Comparison of ENCODE assay signal across 24 cellular contexts in the genomic region with DNA sequence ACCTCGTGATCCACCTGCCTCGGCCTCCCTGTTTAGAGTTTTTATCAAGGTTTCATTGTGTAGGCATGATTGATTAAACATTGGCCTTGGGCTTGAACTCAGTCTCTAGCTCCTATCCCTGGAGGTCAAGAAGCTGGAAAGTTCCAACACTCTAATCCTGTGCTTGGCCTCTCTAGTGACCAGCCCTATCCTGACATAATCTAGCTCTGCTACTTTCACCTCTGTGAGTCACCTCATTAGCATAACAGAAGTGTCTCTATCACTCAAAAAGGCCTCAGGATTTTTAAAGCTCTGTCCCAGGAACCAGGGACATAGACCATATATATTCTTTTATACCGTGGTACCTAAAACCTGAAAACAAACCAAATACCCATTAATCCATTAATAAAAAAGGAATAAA.
A peak's percentile ranks its signal among the peaks of the same experiment; 100 is the strongest.
DNase-seq lines count a peak whose midpoint lies in the region; ATAC-seq, FAIRE-seq and TF ChIP-seq lines count a peak whose summit lies in the region.
"Had no signal": no experiment of that assay in that cellular context is flagged by ENCODE, and none has a peak within 500 bp of the region (broad histone marks: within the 10 kb centered on the region; RNA-seq: fewer than 3 reads in every experiment).

No MANE protein-coding gene starts in this region.

- H3K79me2 ChIP-seq in H9 (ENCODE audit: insufficient read depth, low read length) (no peaks in the 10 kb centered on the region), K562 (ENCODE audit: control insufficient read depth, insufficient read depth, low read length) (no peaks in the 10 kb centered on the region)

- H3K9ac ChIP-seq in H9 (ENCODE audit: extremely low read depth, insufficient read length, low read length) (no peak overlapping the region), K562 (ENCODE audit: insufficient read depth in 1 of 2, low read depth in 2 of 2, low read length in 2 of 2) (no peak overlapping the region)

- no peak overlapping the region for H3K4me3 Mint-ChIP-seq in H9
- H3K4me3 Mint-ChIP-seq: CD4-positive, CD25-positive, alpha-beta regulatory T cell had no signal

- H3K4me2 ChIP-seq in H9 (ENCODE audit: insufficient read depth, insufficient read length, low read length) (no peak overlapping the region), K562 (ENCODE audit: insufficient read depth, low read length) (no peak overlapping the region)

- H3K9me1 ChIP-seq in K562 (ENCODE audit: control insufficient read depth, insufficient read depth, low read length), result no peaks in the 10 kb centered on the region

- no peak overlapping the region for H2BK120ac ChIP-seq in H9 (ENCODE audit: low read depth, low read length, poor library complexity, severe bottlenecking)

- H3K4me1 ChIP-seq in H9 (ENCODE audit: insufficient read depth, low read length) (no peaks in the 10 kb centered on the region; the same call in 1 of the 2 replicates), K562 (replicated peaks in 1 of 2; ENCODE audit: control insufficient read depth in 2 of 2, insufficient read depth in 2 of 2, low read length in 2 of 2) (no peaks in the 10 kb centered on the region)
- H3K4me1 ChIP-seq: SJSA1 had no signal

- ATAC-seq in K562 (peak; percentile 60; the same call in 2 of the 3 replicates), HG02610 (IDR thresholded peaks at IDR 0.05; ENCODE audit: unreplicated experiment) (no peak)
- ATAC-seq: PC-3 had no signal

- no peak overlapping the region for H4K5ac ChIP-seq in H9 (ENCODE audit: insufficient read length, low read depth, low read length)

- H3K4ac ChIP-seq in H9 (ENCODE audit: low read depth, low read length), result no peak overlapping the region

- peaks cover 0 to 11% of the 10 kb centered on the region in 2 experiments; a peak in 2 of 5 replicates for H3K9me3 Mint-ChIP-seq in H9

- CTCF ChIA-PET in K562 (lab: Yijun Ruan, JAX; ENCODE audit: low intra/inter-chr PET ratio), result no interaction called here

- H2BK20ac ChIP-seq in H9 (ENCODE audit: low read depth, low read length, poor library complexity, severe bottlenecking), result no peak overlapping the region

- H2BK12ac ChIP-seq in H9 (ENCODE audit: insufficient read length, low read depth, low read length), result no peak overlapping the region

- H3K36me3 ChIP-seq in K562 (ENCODE audit: control insufficient read depth, insufficient read depth, low read length), result no peaks in the 10 kb centered on the region
- H3K36me3 ChIP-seq: SJSA1 had no signal

- no peak overlapping the region for H3K56ac ChIP-seq in H9 (ENCODE audit: insufficient read length, low read depth, low read length)

- FAIRE-seq in K562 (lab: Jason Lieb, UNC), result no peak
- FAIRE-seq: D721Med, GM12891, HTR-8/SVneo had no signal

- H4K91ac ChIP-seq in H9 (ENCODE audit: insufficient read length, low read depth, low read length), result no peak overlapping the region

- no peak overlapping the region for H3K18ac ChIP-seq in H9 (ENCODE audit: insufficient read length, low read depth, low read length)

- whole genome bisulfite sequencing in H9 (ENCODE audit: extremely low coverage, insufficient read length, low lambda C conversion rate), result no CpG with 5 or more reads among the region's 3 CpGs
- 0% methylated on average over 3 of the region's 3 CpGs for WGBS in K562 (ENCODE audit: insufficient coverage, low coverage, missing lambda C conversion rate)

- H3K27ac Mint-ChIP-seq in H9, result peak overlapping the region; percentile 70 to 91 (median 72); a peak in 5 of 7 replicates
- H3K27ac Mint-ChIP-seq: CD4-positive, CD25-positive, alpha-beta regulatory T cell had no signal

- no peak for TF ChIP-seq POLR2A in K562 (conservative IDR thresholded peaks at IDR 0.05)

- no peak overlapping the region for H2AK5ac ChIP-seq in H9 (ENCODE audit: insufficient read length, low read length)

- TF ChIP-seq CTCF in H9 (conservative IDR thresholded peaks at IDR 0.05) (no peak), K562 (IDR thresholded peaks at IDR 0.05 in 2 of 3, conservative IDR thresholded peaks at IDR 0.05 in 1 of 3; ENCODE audit: insufficient read depth in 2 of 3, low read depth in 1 of 3, low read length in 3 of 3) (no peak), GM13976 (IDR thresholded peaks at IDR 0.05; ENCODE audit: borderline replicate concordance, control extremely low read depth, extremely low read depth, insufficient read depth, missing control alignments) (no peak)

- H4K20me1 ChIP-seq in H9 (ENCODE audit: control insufficient read depth, insufficient read depth, insufficient read length) (no peaks in the 10 kb centered on the region), K562 (replicated peaks; ENCODE audit: control insufficient read depth, insufficient read depth, low read length) (no peaks in the 10 kb centered on the region)

- no peak for TF ChIP-seq EP300 in K562 (IDR thresholded peaks at IDR 0.05; ENCODE audit: low read length)

- H3K27ac ChIP-seq in H9 (ENCODE audit: insufficient read length, low read depth, low read length) (no peak overlapping the region), K562 (ENCODE audit: extremely low read depth, low read depth, low read length) (no peak overlapping the region)
- H3K27ac ChIP-seq: SJSA1 had no signal

- H3K79me1 ChIP-seq in H9 (ENCODE audit: insufficient read depth, low read depth, low read length, poor library complexity, severe bottlenecking), result no peaks in the 10 kb centered on the region

- no peak overlapping the region for H2BK5ac ChIP-seq in H9 (ENCODE audit: insufficient read length, low read length)

- no peaks in the 10 kb centered on the region for H3K23me2 ChIP-seq in H9 (ENCODE audit: insufficient read length, low read depth, low read length, poor library complexity, severe bottlenecking)

- POLR2A ChIA-PET in K562 (lab: Yijun Ruan, JAX), result no interaction called here

- no TSS peak for BruUV-seq in K562 (replicated peaks; lab: Mats Ljungman, UMichigan)

- no peak overlapping the region for H3K4me3 ChIP-seq in K562
- H3K4me3 ChIP-seq: SJSA1 had no signal

- H3K4me1 Mint-ChIP-seq in H9, result peaks cover 20% of the 10 kb centered on the region in 2 experiments
- H3K4me1 Mint-ChIP-seq: CD4-positive, CD25-positive, alpha-beta regulatory T cell had no signal

- in situ Hi-C loops in K562 (cut with MboI) (no loop called here), GM13976 (cut with MboI; ENCODE audit: low sequenced_read_pairs, unreplicated experiment) (no loop called here)

- no peak overlapping the region for H3K14ac ChIP-seq in H9 (ENCODE audit: insufficient read depth, low read length)

- intact Hi-C loops in K562 (cut with micrococcal nuclease), result no loop called here

- H2AFZ ChIP-seq in H9 (ENCODE audit: low read length) (no peak overlapping the region), K562 (ENCODE audit: low read depth, low read length) (no peak overlapping the region)

- peak; percentile 7 for DNase-seq in COLO829 (ENCODE audit: low spot score)
- DNase-seq in H9, result peak; percentile 34
- DNase-seq in K562 (ENCODE audit: extremely low read depth in 1 of 4, low spot score in 3 of 4), result no peak
- peak; percentile 22 for DNase-seq in iPS DF 4.7 (ENCODE audit: extremely low read depth, low spot score)
- DNase-seq in stimulated activated CD4-positive, alpha-beta T cell treated with anti-CD3 and anti-CD28 coated beads, Interleukin-2, amount 100 ng/mL, for 48 hours, result no peak
- DNase-seq in GM13976 (ENCODE audit: low spot score), result no peak
- DNase-seq in NCI-H187 treated with DMSO at 0.1 percent for 48 hours (lab: John Stamatoyannopoulos, UW), result no peak
- DNase-seq: CD4-positive, CD25-positive, alpha-beta regulatory T cell; GDM1; KG1; NCI-H1092; NCI-H1417 treated with DMSO at 0.1 percent for 48 hours; NCI-H1694 treated with DMSO at 0.1 percent for 48 hours; NCI-H2081 treated with DMSO at 0.1 percent for 48 hours; NCI-H2171; NCI-H226; NCI-H510A treated with DMSO at 0.1 percent for 48 hours; NCI-H748 treated with DMSO at 0.1 percent for 48 hours; PC-3 had no signal

- H3K9me3 ChIP-seq in H9 (ENCODE audit: control insufficient read depth, low read depth, low read length), result no peaks in the 10 kb centered on the region
- H3K9me3 ChIP-seq in K562 (replicated peaks; ENCODE audit: control insufficient read depth, insufficient read depth, low read depth, low read length), result no peaks in the 10 kb centered on the region
- H3K9me3 ChIP-seq: SJSA1 had no signal

- H3K36me3 Mint-ChIP-seq in H9 (ENCODE audit: insufficient read depth in 1 of 3, low read depth in 3 of 3), result peaks cover 0 to 7% (median 6%) of the 10 kb centered on the region in 3 experiments; a peak in 3 of 7 replicates
- H3K36me3 Mint-ChIP-seq: CD4-positive, CD25-positive, alpha-beta regulatory T cell had no signal

- no peak for TF ChIP-seq RAD21 in K562 (CRISPR knock-in tag; conservative IDR thresholded peaks at IDR 0.05 in 1 of 2, IDR thresholded peaks at IDR 0.05 in 1 of 2)

- no peaks in the 10 kb centered on the region for H3K27me3 ChIP-seq in H9 (ENCODE audit: insufficient read depth, low read length)
- H3K27me3 ChIP-seq in K562 (ENCODE audit: control insufficient read depth in 2 of 2, insufficient read depth in 2 of 2, low read length in 2 of 2), result no peaks in the 10 kb centered on the region
- H3K27me3 ChIP-seq: SJSA1 had no signal

- no peak overlapping the region for H4K8ac ChIP-seq in H9 (replicated peaks; ENCODE audit: insufficient read length, low read depth, low read length)

- H3T11ph ChIP-seq in H9 (ENCODE audit: low read length), result no peak overlapping the region

- H2BK15ac ChIP-seq in H9 (ENCODE audit: low read depth, low read length), result no peak overlapping the region

- no peak overlapping the region for H3K23ac ChIP-seq in H9 (ENCODE audit: insufficient read length, low read depth, low read length)

- no peaks in the 10 kb centered on the region for H3K27me3 Mint-ChIP-seq in H9 (ENCODE audit: low read depth)

TF ChIP-seq in K562, 482 proteins besides CTCF, POLR2A, EP300 and RAD21 (continues in another document):
- TF ChIP-seq, protein P1, sequence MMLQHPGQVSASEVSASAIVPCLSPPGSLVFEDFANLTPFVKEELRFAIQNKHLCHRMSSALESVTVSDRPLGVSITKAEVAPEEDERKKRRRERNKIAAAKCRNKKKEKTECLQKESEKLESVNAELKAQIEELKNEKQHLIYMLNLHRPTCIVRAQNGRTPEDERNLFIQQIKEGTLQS (IDR thresholded peaks at IDR 0.05), result peak; percentile 8; the same call in 1 of the 2 replicates
- TF ChIP-seq, protein P1 (CRISPR knock-in tag; conservative IDR thresholded peaks at IDR 0.05), result no peak

Comparison
In these comparisons a context has a peak if more than half of its experiments do, and no peak if none do; other contexts are left out.
1. DNase-seq: peak in COLO829 (single experiment), H9 (single experiment) and iPS DF 4.7 (single experiment); none in K562 (0 of 4), stimulated activated CD4-positive, alpha-beta T cell treated with anti-CD3 and anti-CD28 coated beads, Interleukin-2, amount 100 ng/mL, for 48 hours (0 of 2), GM13976 (single experiment) and NCI-H187 treated with DMSO at 0.1 percent for 48 hours (single experiment).